In genomic region chr21:36753556-36753955, GRCh38 we compare ENCODE assay signal across 13 cellular contexts.
A peak's percentile ranks its signal among the peaks of the same experiment; 100 is the strongest.
DNase-seq lines count a peak whose midpoint lies in the region; FAIRE-seq and TF ChIP-seq lines count a peak whose summit lies in the region.
"Had no signal": no experiment of that assay in that cellular context is flagged by ENCODE, and none has a peak within 500 bp of the region (broad histone marks: within the 10 kb centered on the region; RNA-seq: fewer than 3 reads in every experiment).

No MANE protein-coding gene starts in this region.

- H3K27ac ChIP-seq in RWPE1: no peak overlapping the region

- no peak for TF ChIP-seq CTCF in RWPE1 (conservative IDR thresholded peaks at IDR 0.05; ENCODE audit: low read depth)
- TF ChIP-seq CTCF in fibroblast of mammary gland (conservative IDR thresholded peaks at IDR 0.05; ENCODE audit: control insufficient read depth, insufficient read depth, low read depth, low read length): no peak
- no peak for TF ChIP-seq CTCF in retinal pigment epithelial cell (conservative IDR thresholded peaks at IDR 0.05; ENCODE audit: low read depth, low read length)
- TF ChIP-seq CTCF in D721Med (IDR thresholded peaks at IDR 0.05; ENCODE audit: insufficient read depth, missing control alignments): no peak

- peak; percentile 82 for DNase-seq in EL
- DNase-seq in RWPE1 (ENCODE audit: low spot score): peak; percentile 8
- peak; percentile 16 for DNase-seq in fibroblast of mammary gland (ENCODE audit: low read depth)
- DNase-seq in retinal pigment epithelial cell (ENCODE audit: low read depth): peak; percentile 58
- no peak for DNase-seq in GM19240 (ENCODE audit: insufficient read length, low spot score)
- DNase-seq in D721Med (ENCODE audit: insufficient read length, low spot score): no peak
- no peak for DNase-seq in MV-4-11 (lab: John Stamatoyannopoulos, UW)
- DNase-seq: activated CD4-positive, alpha-beta T cell treated with anti-CD3 and anti-CD28 coated beads for 48 hours; CD4-positive, alpha-beta T cell; NCI-H2029; NCI-H526; occipital lobe had no signal

- H3K4me3 ChIP-seq in fibroblast of mammary gland (ENCODE audit: control insufficient read depth, low read depth, low read length) (no peak overlapping the region), retinal pigment epithelial cell (ENCODE audit: low read length) (no peak overlapping the region)

- POLR2A ChIA-PET in RWPE1 (lab: Yijun Ruan, JAX; ENCODE audit: low non-redundant PET): no interaction called here

- CTCF ChIA-PET in RWPE1 (lab: Yijun Ruan, JAX): interaction anchor here (0.5 to 1.9 kb wide), 2 partner anchors 164 to 170 kb away, joined by 3 to 4 read pairs; no protein-coding TSS in a partner anchor

- no peak for FAIRE-seq in D721Med (lab: Jason Lieb, UNC)
- FAIRE-seq: colon had no signal

Comparison
In these comparisons a context has a peak if more than half of its experiments do, and no peak if none do; other contexts are left out.
1. DNase-seq: peak in EL (single experiment), RWPE1 (single experiment), fibroblast of mammary gland (single experiment) and retinal pigment epithelial cell (single experiment); none in GM19240 (single experiment), D721Med (single experiment) and MV-4-11 (single experiment).